Comparison of ENCODE assay signal across 8 cellular contexts in genomic region chr11:65662802-65663633, GRCh38. TPM values are rescaled to one million over a fixed set of nuclear protein-coding genes. Genes with fewer than 3 reads are reported as not detected.
A peak's percentile ranks its signal among the peaks of the same experiment; 100 is the strongest.
DNase-seq lines count a peak whose midpoint lies in the region; ATAC-seq, FAIRE-seq and TF ChIP-seq lines count a peak whose summit lies in the region.

TSS of gene RELA (minus strand) at chr11:65662916. CDS start at chr11:65662832, 84 bp downstream.

- TF ChIP-seq POLR2A in GM12891 (IDR thresholded peaks at IDR 0.05; ENCODE audit: low read depth, low read length), result no peak

- peaks cover 21% of the 10 kb centered on the region for H3K4me1 Mint-ChIP-seq in T-helper 1 cell treated with Interleukin-12 subunit alpha and Interleukin-12 subunit beta and Interleukin-4 antibody, amounts not matched to agents 30 μg/mL and 1 μg/mL, for 36 hours (ENCODE audit: low read depth)

- H3K27ac ChIP-seq in left ventricle myocardium inferior (replicated peaks), result peak within 1 kb of the TSS; percentile 100

- peaks cover 27% of the 10 kb centered on the region for H3K36me3 Mint-ChIP-seq in T-helper 1 cell treated with Interleukin-12 subunit alpha and Interleukin-12 subunit beta and Interleukin-4 antibody, amounts not matched to agents 30 μg/mL and 1 μg/mL, for 36 hours (ENCODE audit: low read depth)

- peak within 1 kb of the TSS; percentile 99 for H3K4me3 ChIP-seq in left ventricle myocardium inferior

- ATAC-seq in HG02642 (IDR thresholded peaks at IDR 0.05; ENCODE audit: poor library complexity, unreplicated experiment), result peak; percentile 88

- TF ChIP-seq CTCF in left ventricle myocardium inferior (IDR thresholded peaks at IDR 0.05; ENCODE audit: borderline replicate concordance), result no peak

- no peaks in the 10 kb centered on the region for H3K9me3 ChIP-seq in left ventricle myocardium inferior (replicated peaks)

- no peaks in the 10 kb centered on the region for H3K9me3 Mint-ChIP-seq in T-helper 1 cell treated with Interleukin-12 subunit alpha and Interleukin-12 subunit beta and Interleukin-4 antibody, amounts not matched to agents 30 μg/mL and 1 μg/mL, for 36 hours

- peaks cover 36% of the 10 kb centered on the region for H3K36me3 ChIP-seq in left ventricle myocardium inferior

- intact Hi-C loops in left ventricle myocardium inferior (cut with micrococcal nuclease), result no loop called here

- peak within 1 kb of the TSS; percentile 90 for H3K27ac Mint-ChIP-seq in T-helper 1 cell treated with Interleukin-12 subunit alpha and Interleukin-12 subunit beta and Interleukin-4 antibody, amounts not matched to agents 30 μg/mL and 1 μg/mL, for 36 hours

- no peaks in the 10 kb centered on the region for H3K27me3 Mint-ChIP-seq in T-helper 1 cell treated with Interleukin-12 subunit alpha and Interleukin-12 subunit beta and Interleukin-4 antibody, amounts not matched to agents 30 μg/mL and 1 μg/mL, for 36 hours (ENCODE audit: low read depth)

- FAIRE-seq in GM12891 (lab: Jason Lieb, UNC), result peak; percentile 99
- peak; percentile 98 for FAIRE-seq in urothelium cell line (lab: Jason Lieb, UNC)

- peaks cover 55% of the 10 kb centered on the region for H3K4me1 ChIP-seq in left ventricle myocardium inferior

- H3K4me3 Mint-ChIP-seq in T-helper 1 cell treated with Interleukin-12 subunit alpha and Interleukin-12 subunit beta and Interleukin-4 antibody, amounts not matched to agents 30 μg/mL and 1 μg/mL, for 36 hours, result peak within 1 kb of the TSS; percentile 86

- DNase-seq in GM12891 (ENCODE audit: insufficient read length, low spot score) (peak; percentile 94), NCI-H1105 treated with DMSO at 0.1 percent for 48 hours (lab: John Stamatoyannopoulos, UW) (peak; percentile 80), amniotic stem cell (lab: John Stamatoyannopoulos, UW) (peak; percentile 90), left ventricle myocardium inferior (peak; percentile 95), pulmonary artery endothelial cell (ENCODE audit: low read depth, low spot score) (peak; percentile 71), urothelium cell line (ENCODE audit: low spot score) (peak; percentile 96)

- H3K27me3 ChIP-seq in left ventricle myocardium inferior (ENCODE audit: low read depth), result no peaks in the 10 kb centered on the region

TF ChIP-seq in GM12891, 5 proteins besides CTCF, POLR2A, EP300 and RAD21:
- TF ChIP-seq TAF1 (IDR thresholded peaks at IDR 0.05; ENCODE audit: low read depth, low read length) (peak; percentile 12; the same call in 1 of the 2 replicates), PAX5 (IDR thresholded peaks at IDR 0.05; ENCODE audit: insufficient read depth, low read length, severe bottlenecking) (no peak), POLR2AphosphoS5 (IDR thresholded peaks at IDR 0.05; ENCODE audit: low read depth, low read length) (peak; percentile 41; the same call in 1 of the 2 replicates), POU2F2 (IDR thresholded peaks at IDR 0.05; ENCODE audit: low read depth, low read length) (no peak), SPI1 (IDR thresholded peaks at IDR 0.05; ENCODE audit: low read depth, low read length) (no peak)

RNA-seq across cellular contexts. Expression of gene RELA, which starts in this region (rescaled TPM):
- polyA plus RNA-seq in GM12891 (2012; ENCODE audit: low read depth, missing spikeins), result 41.3 TPM
- 33.8 TPM for total RNA-seq in left ventricle myocardium inferior
- 20.0 and 22.5 TPM in 2 replicates for total RNA-seq in pulmonary artery endothelial cell

Comparison
In these comparisons a context has a peak if more than half of its experiments do, and no peak if none do; other contexts are left out.
1. Peak in every context shown above with its lines: DNase-seq, ATAC-seq, H3K4me3 ChIP-seq and H3K27ac ChIP-seq.